In the genomic region with DNA sequence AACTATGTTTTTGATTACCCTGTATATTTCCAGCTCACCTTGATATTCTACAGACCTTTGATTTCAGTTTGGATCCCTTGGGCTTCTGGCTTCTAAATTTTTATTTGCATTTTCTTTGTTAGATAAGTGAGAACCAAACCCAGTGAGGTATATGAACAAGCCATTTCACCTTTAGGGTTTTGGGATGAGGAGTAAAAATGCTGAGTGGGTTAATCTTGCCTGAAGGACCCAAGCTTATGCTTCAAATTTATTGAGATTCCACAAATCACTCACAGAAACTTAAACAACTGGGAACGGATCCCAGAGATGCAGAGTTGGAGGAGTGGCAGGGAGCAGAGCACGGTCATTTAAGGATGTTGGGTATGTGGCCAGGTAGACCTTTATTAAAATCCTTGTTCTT, we compare ENCODE assay signal across 1 cellular context.
TF ChIP-seq lines count a peak whose summit lies in the region.

No MANE protein-coding gene starts in this region.

TF ChIP-seq in HepG2, 621 proteins besides CTCF, POLR2A, EP300 and RAD21 (continued from another document):
- TF ChIP-seq, protein P1, sequence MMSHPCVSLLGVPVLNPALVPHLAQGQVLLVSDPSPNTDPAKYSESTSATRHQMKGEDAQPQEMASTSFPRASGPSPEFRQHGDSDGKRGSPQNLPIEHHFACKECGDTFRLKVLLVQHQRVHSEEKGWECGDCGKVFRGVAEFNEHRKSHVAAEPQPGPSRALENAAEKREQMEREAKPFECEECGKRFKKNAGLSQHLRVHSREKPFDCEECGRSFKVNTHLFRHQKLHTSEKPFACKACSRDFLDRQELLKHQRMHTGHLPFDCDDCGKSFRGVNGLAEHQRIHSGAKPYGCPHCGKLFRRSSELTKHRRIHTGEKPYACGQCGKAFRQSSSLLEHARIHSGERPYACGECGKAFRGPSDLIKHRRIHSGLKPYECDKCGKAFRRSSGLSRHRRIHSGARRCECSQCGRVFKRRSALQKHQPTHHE (CRISPR knock-in tag; IDR thresholded peaks at IDR 0.05; ENCODE audit: borderline replicate concordance): no peak
- no peak for TF ChIP-seq HMG20A (CRISPR knock-in tag; IDR thresholded peaks at IDR 0.05; ENCODE audit: borderline replicate concordance)
